1 cellular context compared by ENCODE assay signal in the genomic region with DNA sequence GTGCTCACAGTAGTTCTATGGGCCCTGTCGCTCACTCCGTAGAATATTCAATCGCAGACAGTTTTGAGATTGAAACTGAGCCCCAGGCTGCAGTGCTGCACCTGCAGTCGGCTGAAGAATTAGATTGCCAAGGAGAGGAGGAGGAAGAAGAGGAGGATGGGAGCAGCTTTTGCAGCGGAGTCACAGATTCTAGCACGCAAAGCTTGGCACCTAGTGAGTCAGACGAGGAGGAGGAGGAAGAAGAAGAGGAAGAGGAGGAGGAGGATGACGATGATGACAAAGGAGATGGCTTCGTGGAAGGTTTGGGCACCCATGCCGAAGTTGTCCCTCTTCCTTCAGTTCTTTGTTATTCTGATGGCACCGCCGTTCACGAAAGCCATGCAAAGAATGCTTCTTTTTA.
TF ChIP-seq lines count a peak whose summit lies in the region.

No MANE protein-coding gene starts in this region.

TF ChIP-seq in GM23338, 12 proteins besides CTCF, POLR2A, EP300 and RAD21 (continued from another document):
- TF ChIP-seq REST (IDR thresholded peaks at IDR 0.05; ENCODE audit: unreplicated experiment) (no peak), JUNB (IDR thresholded peaks at IDR 0.05; ENCODE audit: unreplicated experiment) (no peak)
- TF ChIP-seq, protein P1, sequence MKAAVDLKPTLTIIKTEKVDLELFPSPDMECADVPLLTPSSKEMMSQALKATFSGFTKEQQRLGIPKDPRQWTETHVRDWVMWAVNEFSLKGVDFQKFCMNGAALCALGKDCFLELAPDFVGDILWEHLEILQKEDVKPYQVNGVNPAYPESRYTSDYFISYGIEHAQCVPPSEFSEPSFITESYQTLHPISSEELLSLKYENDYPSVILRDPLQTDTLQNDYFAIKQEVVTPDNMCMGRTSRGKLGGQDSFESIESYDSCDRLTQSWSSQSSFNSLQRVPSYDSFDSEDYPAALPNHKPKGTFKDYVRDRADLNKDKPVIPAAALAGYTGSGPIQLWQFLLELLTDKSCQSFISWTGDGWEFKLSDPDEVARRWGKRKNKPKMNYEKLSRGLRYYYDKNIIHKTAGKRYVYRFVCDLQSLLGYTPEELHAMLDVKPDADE (IDR thresholded peaks at IDR 0.05): no peak
